ENCODE assay signal across 8 cellular contexts in the genomic region with DNA sequence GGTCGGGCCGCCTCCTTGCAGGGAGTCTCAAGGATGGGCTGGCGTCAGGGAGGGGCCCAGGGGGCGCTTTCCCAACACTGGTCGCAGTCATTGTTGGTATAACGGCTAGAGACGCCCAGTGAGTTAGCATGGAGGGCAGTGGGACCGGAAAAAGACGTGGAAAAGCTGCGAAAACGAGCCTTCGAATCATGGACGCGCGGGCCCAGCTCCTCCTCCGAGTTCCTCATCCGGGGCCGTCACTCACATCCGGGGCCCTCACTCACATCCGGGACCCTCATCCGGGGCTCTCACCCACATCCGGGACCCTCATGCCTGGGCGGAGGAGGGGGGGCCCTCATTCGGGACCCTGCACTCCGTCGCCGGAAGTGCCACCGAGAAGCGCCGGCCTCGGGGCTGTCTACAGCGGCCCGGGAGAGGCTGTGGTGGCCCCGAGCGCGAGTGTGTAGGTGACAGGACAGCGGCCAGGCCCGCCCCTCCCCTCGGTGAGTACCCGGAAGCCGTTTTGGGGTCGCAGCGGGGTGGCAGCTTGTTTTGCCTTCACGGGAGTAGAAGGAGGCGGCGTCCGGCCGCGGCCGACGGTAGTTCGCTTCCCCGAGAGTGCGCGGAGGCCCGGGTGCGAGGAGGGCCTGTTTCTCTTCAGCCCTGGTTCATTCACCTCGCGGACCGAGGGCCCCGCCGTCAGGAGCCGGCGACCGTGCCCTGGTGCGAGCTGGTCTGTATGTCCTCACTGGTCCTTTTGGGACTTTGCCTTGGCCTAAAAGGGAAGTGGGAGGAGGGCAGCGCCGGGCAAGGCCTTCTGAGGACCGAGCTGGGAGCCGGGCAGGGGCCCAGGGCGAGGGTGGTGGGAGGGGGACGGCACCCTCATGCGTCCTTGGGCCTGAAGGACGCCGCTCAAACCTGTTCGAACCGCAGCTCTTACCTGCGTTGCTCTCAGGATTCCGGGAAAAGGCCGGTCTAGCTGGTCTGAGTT. TPM values are rescaled to one million over a fixed set of nuclear protein-coding genes. Genes with fewer than 3 reads are reported as not detected.
A peak's percentile ranks its signal among the peaks of the same experiment; 100 is the strongest.
DNase-seq lines count a peak whose midpoint lies in the region; ATAC-seq lines count a peak whose summit lies in the region.

A gene with protein sequence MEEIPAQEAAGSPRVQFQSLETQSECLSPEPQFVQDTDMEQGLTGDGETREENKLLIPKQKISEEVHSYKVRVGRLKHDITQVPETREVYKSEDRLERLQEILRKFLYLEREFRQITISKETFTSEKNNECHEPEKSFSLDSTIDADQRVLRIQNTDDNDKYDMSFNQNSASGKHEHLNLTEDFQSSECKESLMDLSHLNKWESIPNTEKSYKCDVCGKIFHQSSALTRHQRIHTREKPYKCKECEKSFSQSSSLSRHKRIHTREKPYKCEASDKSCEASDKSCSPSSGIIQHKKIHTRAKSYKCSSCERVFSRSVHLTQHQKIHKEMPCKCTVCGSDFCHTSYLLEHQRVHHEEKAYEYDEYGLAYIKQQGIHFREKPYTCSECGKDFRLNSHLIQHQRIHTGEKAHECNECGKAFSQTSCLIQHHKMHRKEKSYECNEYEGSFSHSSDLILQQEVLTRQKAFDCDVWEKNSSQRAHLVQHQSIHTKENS (plus strand): TSS at position 337 of the 970 bp plus-strand sequence. CDS start 1,918 bp downstream, outside the sequence.

- H3K36me3 ChIP-seq in CD8-positive, alpha-beta memory T cell (ENCODE audit: insufficient read depth, low read length), result peaks cover 27% of the 10 kb centered on the region

- H3K27ac ChIP-seq in CD8-positive, alpha-beta memory T cell (ENCODE audit: low read depth, low read length), result peak within 1 kb of the TSS; percentile 98

- peak; percentile 88 to 97 (median 95) for DNase-seq in CD8-positive, alpha-beta memory T cell
- DNase-seq in HT-29 (ENCODE audit: low spot score) (peak; percentile 69), NOMO-1 (lab: John Stamatoyannopoulos, UW; ENCODE audit: unreplicated experiment in 2 of 2) (peak; percentile 79 to 83), mesenteric fat pad (ENCODE audit: low spot score) (peak; percentile 95)
- peak; percentile 76 for DNase-seq in activated CD8-positive, alpha-beta memory T cell treated with anti-CD3 and anti-CD28 coated beads, Interleukin-2, amount 50 U/mL, for 24 hours (ENCODE audit: extremely low read depth)
- peak; percentile 81 for DNase-seq in stimulated activated CD8-positive, alpha-beta memory T cell treated with anti-CD3 and anti-CD28 coated beads, Interleukin-15, amount 100 ng/mL, for 24 hours (ENCODE audit: low read depth)

- H3K4me3 Mint-ChIP-seq in CD8-positive, alpha-beta memory T cell, result peak within 1 kb of the TSS; percentile 93 to 100 (median 99)

- peak; percentile 75 for ATAC-seq in GM19467 (IDR thresholded peaks at IDR 0.05; ENCODE audit: unreplicated experiment)

- H3K4me3 ChIP-seq in CD8-positive, alpha-beta memory T cell (ENCODE audit: low read length), result peak within 1 kb of the TSS; percentile 86

- in situ Hi-C loops in endometrial microvascular endothelial cells (cut with HindIII; ENCODE audit: inconsistent ontology term, low pct_unique_long_range_greater_than_20kb, low sequenced_read_pairs), result no loop called here

- H3K36me3 Mint-ChIP-seq in CD8-positive, alpha-beta memory T cell, result peaks cover 0 to 75% (median 14%) of the 10 kb centered on the region in 3 donors

- H3K4me1 Mint-ChIP-seq in CD8-positive, alpha-beta memory T cell, result peaks cover 46 to 73% (median 53%) of the 10 kb centered on the region in 3 donors

- peaks cover 0 to 2% of the 10 kb centered on the region in 2 donors for H3K27me3 Mint-ChIP-seq in CD8-positive, alpha-beta memory T cell

- POLR2A ChIA-PET in CD8-positive, alpha-beta memory T cell (lab: Charles Lee), result interaction anchor here (0.5 to 3.6 kb wide), 18 partner anchors 19 to 1588 kb away, joined by 3 to 34 read pairs (median 4); a partner anchor contains a TSS

- H3K9me3 Mint-ChIP-seq in CD8-positive, alpha-beta memory T cell, result peaks cover 0 to 1% (median 0%) of the 10 kb centered on the region in 5 donors

- peak within 1 kb of the TSS; percentile 97 to 100 (median 99) for H3K27ac Mint-ChIP-seq in CD8-positive, alpha-beta memory T cell

- H3K9me3 ChIP-seq in CD8-positive, alpha-beta memory T cell (ENCODE audit: low read length), result no peaks in the 10 kb centered on the region

- H3K27me3 ChIP-seq in CD8-positive, alpha-beta memory T cell (ENCODE audit: insufficient read depth, low read length, poor library complexity, severe bottlenecking), result no peaks in the 10 kb centered on the region

- H3K4me1 ChIP-seq in CD8-positive, alpha-beta memory T cell (ENCODE audit: insufficient read depth, low read length), result peaks cover 33% of the 10 kb centered on the region

- CTCF ChIA-PET in CD8-positive, alpha-beta memory T cell (lab: Charles Lee), result interaction anchor here (0.9 to 2.6 kb wide), 8 partner anchors 14 to 66 kb away, joined by 3 to 7 read pairs (median 4); a partner anchor contains a TSS

RNA-seq across cellular contexts. Expression of the gene that starts here (rescaled TPM):
- 10 to 100 TPM; 55.8 to 58.2 TPM for total RNA-seq in CD8-positive, alpha-beta memory T cell
- polyA plus RNA-seq in CD8-positive, alpha-beta memory T cell, result 91.6 TPM
- 38.6 and 39.7 TPM in 2 replicates for total RNA-seq in HT-29 (2014; rRNA removed; shearing (Covaris generic))
- total RNA-seq in endometrial microvascular endothelial cells (ENCODE audit: inconsistent ontology term) (17.9 TPM), mesenteric fat pad (78.2 TPM)

Comparison
In these comparisons a context has a peak if more than half of its experiments do, and no peak if none do; other contexts are left out.
1. Peak in every context shown above with its lines: DNase-seq, ATAC-seq, H3K4me3 ChIP-seq and H3K27ac ChIP-seq.